In the genomic region with DNA sequence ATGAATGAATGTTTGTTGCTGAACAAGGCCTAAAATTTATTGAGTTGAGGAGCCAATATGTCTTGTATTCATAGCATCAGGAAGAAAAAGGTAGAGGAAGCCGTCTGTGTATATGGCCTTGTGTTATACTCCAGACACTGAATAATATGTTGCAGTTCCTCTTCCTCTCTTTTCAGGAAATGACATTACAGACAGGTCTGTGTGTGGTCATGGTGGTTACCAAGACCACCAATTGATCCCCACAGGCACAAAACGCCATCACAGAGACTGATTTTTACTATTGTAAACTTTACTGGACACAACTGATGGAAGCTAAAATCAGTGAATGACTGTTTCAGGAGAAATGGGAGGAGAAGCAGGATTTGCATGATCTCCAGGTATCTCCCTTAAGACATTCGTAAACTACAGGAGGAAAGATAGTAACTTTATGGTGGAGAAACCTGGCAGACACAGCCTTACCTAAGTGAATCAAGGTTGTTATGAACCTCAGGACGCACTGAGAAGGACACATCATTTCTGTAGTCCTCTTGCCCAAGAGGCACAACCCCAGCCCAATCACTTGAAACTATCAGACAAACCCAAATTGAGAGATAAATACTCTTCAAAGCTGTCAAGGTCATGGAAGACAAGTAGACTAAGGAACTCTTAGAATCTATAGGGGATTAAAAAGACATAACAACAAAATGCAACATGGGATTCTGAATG, we compare ENCODE assay signal across 10 cellular contexts.
DNase-seq lines count a peak whose midpoint lies in the region; ATAC-seq and TF ChIP-seq lines count a peak whose summit lies in the region.
"Had no signal": no experiment of that assay in that cellular context is flagged by ENCODE, and none has a peak within 500 bp of the region (broad histone marks: within the 10 kb centered on the region; RNA-seq: fewer than 3 reads in every experiment).

No MANE protein-coding gene starts in this region.

- H4K20me1 ChIP-seq in OCI-LY1 (ENCODE audit: insufficient read depth, low read length) = no peaks in the 10 kb centered on the region

- H3F3A ChIP-seq in OCI-LY1 (ENCODE audit: insufficient read depth, low read length) = no peaks in the 10 kb centered on the region; the same call in 1 of the 2 replicates

- intact Hi-C loops in activated CD4-positive, alpha-beta T cell treated with anti-CD3 and anti-CD28 coated beads, Interleukin-2, amount 10 ng/mL, durations not matched to agents 24 days and 14 days (cut with micrococcal nuclease) = loop anchor here (5.0 to 10.0 kb wide), 2 partner anchors 117 to 276 kb away; a partner anchor contains a TSS

- H3K9me2 ChIP-seq in OCI-LY1 (ENCODE audit: low read depth, low read length) = no peaks in the 10 kb centered on the region

- no CpG with 5 or more reads among the region's 4 CpGs for WGBS in trophoblast cell (ENCODE audit: extremely low coverage, insufficient coverage, insufficient read length)

- H3K36me3 ChIP-seq in OCI-LY1 (ENCODE audit: insufficient read depth, low read length) = no peaks in the 10 kb centered on the region; the same call in 1 of the 2 replicates
- peaks cover 0 to 1% of the 10 kb centered on the region in 2 experiments for H3K36me3 ChIP-seq in trophoblast cell (ENCODE audit: control insufficient read depth in 1 of 2, insufficient read depth in 2 of 2, low read length in 2 of 2)

- peak overlapping the region; percentile 15 for H3K4me3 Mint-ChIP-seq in activated CD4-positive, alpha-beta T cell treated with anti-CD3 and anti-CD28 coated beads, Interleukin-2, amount 10 ng/mL, durations not matched to agents 24 days and 14 days

- H3K18ac ChIP-seq in trophoblast cell (ENCODE audit: low read length) = no peak overlapping the region

- H2BK12ac ChIP-seq in trophoblast cell (ENCODE audit: low read length) = no peak overlapping the region

- no peaks in the 10 kb centered on the region for H3K27me3 Mint-ChIP-seq in activated CD4-positive, alpha-beta T cell treated with anti-CD3 and anti-CD28 coated beads, Interleukin-2, amount 10 ng/mL, durations not matched to agents 24 days and 14 days

- peak; percentile 81 for ATAC-seq in HG02981 (IDR thresholded peaks at IDR 0.05; ENCODE audit: unreplicated experiment)
- ATAC-seq: left ventricle myocardium superior had no signal

- no peaks in the 10 kb centered on the region for H3K79me1 ChIP-seq in trophoblast cell (ENCODE audit: low read length)

- no peak overlapping the region for H2AK5ac ChIP-seq in trophoblast cell (ENCODE audit: low read length)

- H3K9me3 ChIP-seq in OCI-LY1 (ENCODE audit: low read length) (peaks cover 17% of the 10 kb centered on the region; the same call in 1 of the 2 replicates), trophoblast cell (ENCODE audit: insufficient read depth, low read depth, low read length) (no peaks in the 10 kb centered on the region)

- H3K9ac ChIP-seq in OCI-LY1 (ENCODE audit: low read length) = no peak overlapping the region
- H3K9ac ChIP-seq in trophoblast cell (ENCODE audit: low read length) = no peak overlapping the region

- TF ChIP-seq CTCF in OCI-LY1 (IDR thresholded peaks at IDR 0.05; ENCODE audit: low read length) = no peak

- H3K4me1 ChIP-seq in OCI-LY1 (ENCODE audit: insufficient read depth, low read length, severe bottlenecking) (peaks cover 17% of the 10 kb centered on the region), trophoblast cell (ENCODE audit: control insufficient read depth in 1 of 2, insufficient read depth in 2 of 2, low read length in 2 of 2) (no peaks in the 10 kb centered on the region)

- H4K12ac ChIP-seq in trophoblast cell (ENCODE audit: low read depth, low read length) = no peak overlapping the region

- H3K4me1 Mint-ChIP-seq in activated CD4-positive, alpha-beta T cell treated with anti-CD3 and anti-CD28 coated beads, Interleukin-2, amount 10 ng/mL, durations not matched to agents 24 days and 14 days = peaks cover 47% of the 10 kb centered on the region

- H3K4me3 ChIP-seq in OCI-LY1 (ENCODE audit: low read depth, low read length, poor library complexity, severe bottlenecking) (no peak overlapping the region), trophoblast cell (ENCODE audit: low read depth, low read length) (no peak overlapping the region)

- H3K27ac Mint-ChIP-seq in activated CD4-positive, alpha-beta T cell treated with anti-CD3 and anti-CD28 coated beads, Interleukin-2, amount 10 ng/mL, durations not matched to agents 24 days and 14 days = peak overlapping the region; percentile 25

- H4K91ac ChIP-seq in trophoblast cell (ENCODE audit: low read depth, low read length) = no peak overlapping the region

- H2AFZ ChIP-seq in OCI-LY1 (ENCODE audit: low read length) (no peak overlapping the region), trophoblast cell (ENCODE audit: insufficient read depth, low read length, poor library complexity) (no peak overlapping the region)

- H3K79me2 ChIP-seq in OCI-LY1 (ENCODE audit: insufficient read depth, low read length) (no peaks in the 10 kb centered on the region), trophoblast cell (ENCODE audit: control insufficient read depth, insufficient read depth, low read length, poor library complexity) (no peaks in the 10 kb centered on the region)

- no peak for DNase-seq in activated CD4-positive, alpha-beta T cell treated with anti-CD3 and anti-CD28 coated beads, Interleukin-2, amount 10 ng/mL, durations not matched to agents 24 days and 14 days
- DNase-seq in activated CD4-positive, alpha-beta T cell treated with anti-CD3 and anti-CD28 coated beads for 4 hours = no peak
- no peak for DNase-seq in trophoblast cell
- DNase-seq in SW480 (ENCODE audit: low spot score) = no peak
- DNase-seq in NCI-H524 treated with DMSO at 0.1 percent for 48 hours (lab: John Stamatoyannopoulos, UW) = no peak
- no peak for DNase-seq in DMS53 (lab: John Stamatoyannopoulos, UW)
- DNase-seq: left ventricle myocardium superior, NCI-H2171 treated with DMSO at 0.1 percent for 48 hours had no signal

- no peak overlapping the region for H2BK5ac ChIP-seq in trophoblast cell (ENCODE audit: low read depth, low read length, poor library complexity)

- H3K4ac ChIP-seq in trophoblast cell (ENCODE audit: low read depth, low read length) = peak overlapping the region; percentile 8

- H3K23ac ChIP-seq in trophoblast cell (ENCODE audit: low read length) = no peak overlapping the region

- H3K9me3 Mint-ChIP-seq in activated CD4-positive, alpha-beta T cell treated with anti-CD3 and anti-CD28 coated beads, Interleukin-2, amount 10 ng/mL, durations not matched to agents 24 days and 14 days = peaks cover 19% of the 10 kb centered on the region

- peak overlapping the region; percentile 3; the same call in 1 of the 2 replicates for H3K4me2 ChIP-seq in OCI-LY1 (ENCODE audit: low read length)
- H3K4me2 ChIP-seq in trophoblast cell (ENCODE audit: low read length) = no peak overlapping the region

- no peak overlapping the region for H2BK120ac ChIP-seq in trophoblast cell (ENCODE audit: insufficient read depth, low read length, poor library complexity)

- no peak overlapping the region for H4K8ac ChIP-seq in trophoblast cell (ENCODE audit: low read depth, low read length)

- no peak overlapping the region for H3K14ac ChIP-seq in trophoblast cell (ENCODE audit: low read length)

- H3K27me3 ChIP-seq in OCI-LY1 (ENCODE audit: insufficient read depth, low read length) (no peaks in the 10 kb centered on the region), trophoblast cell (ENCODE audit: insufficient read depth, low read length) (no peaks in the 10 kb centered on the region)

- H3K36me3 Mint-ChIP-seq in activated CD4-positive, alpha-beta T cell treated with anti-CD3 and anti-CD28 coated beads, Interleukin-2, amount 10 ng/mL, durations not matched to agents 24 days and 14 days (ENCODE audit: low read depth) = peaks cover 46% of the 10 kb centered on the region

- H3K27ac ChIP-seq in OCI-LY1 (ENCODE audit: low read depth, low read length, poor library complexity, severe bottlenecking) (no peak overlapping the region), trophoblast cell (ENCODE audit: low read depth, low read length) (no peak overlapping the region)
